Comparison of ENCODE assay signal across 8 cellular contexts in genomic region chr10:44647877-44648542, GRCh38.
DNase-seq lines count a peak whose midpoint lies in the region; ATAC-seq and TF ChIP-seq lines count a peak whose summit lies in the region.

No MANE protein-coding gene starts in this region.

- no peak for TF ChIP-seq CTCF in fibroblast of pulmonary artery (IDR thresholded peaks at IDR 0.05; ENCODE audit: low read length, missing control alignments)
- TF ChIP-seq CTCF in left lung (IDR thresholded peaks at IDR 0.05): no peak

- peaks cover 0 to 3% of the 10 kb centered on the region in 2 donors for H3K9me3 ChIP-seq in left lung

- H3K27me3 ChIP-seq in left lung: no peaks in the 10 kb centered on the region

- no peaks in the 10 kb centered on the region for H3K36me3 ChIP-seq in left lung

- H3K27ac ChIP-seq in left lung: no peak overlapping the region

- H3K4me3 ChIP-seq in fibroblast of pulmonary artery (replicated peaks; ENCODE audit: low read depth, low read length) (no peak overlapping the region), left lung (no peak overlapping the region)

- ATAC-seq in GM19463 (IDR thresholded peaks at IDR 0.05; ENCODE audit: unreplicated experiment) (peak; percentile 87), left lung (no peak)

- DNase-seq in AG20443 (ENCODE audit: low spot score): peak; percentile 78
- peak; percentile 9 for DNase-seq in HK-2 (ENCODE audit: unreplicated experiment)
- DNase-seq in fibroblast of pulmonary artery (ENCODE audit: low read depth): peak; percentile 83
- no peak for DNase-seq in NCI-H345 treated with DMSO at 0.1 percent for 48 hours (lab: John Stamatoyannopoulos, UW; ENCODE audit: unreplicated experiment)
- DNase-seq in left lung: no peak
- DNase-seq in NCI-H128 (lab: John Stamatoyannopoulos, UW; ENCODE audit: unreplicated experiment): no peak
- no peak for DNase-seq in NCI-H226

- intact Hi-C loops in left lung (cut with DNase I): no loop called here

- H3K4me1 ChIP-seq in left lung: no peaks in the 10 kb centered on the region

Comparison
In these comparisons a context has a peak if more than half of its experiments do, and no peak if none do; other contexts are left out.
1. DNase-seq: peak in AG20443 (single experiment), HK-2 (single experiment) and fibroblast of pulmonary artery (single experiment); none in NCI-H345 treated with DMSO at 0.1 percent for 48 hours (single experiment), left lung (0 of 2), NCI-H128 (single experiment) and NCI-H226 (single experiment).